Comparison of ENCODE assay signal across 1 cellular context in the genomic region with DNA sequence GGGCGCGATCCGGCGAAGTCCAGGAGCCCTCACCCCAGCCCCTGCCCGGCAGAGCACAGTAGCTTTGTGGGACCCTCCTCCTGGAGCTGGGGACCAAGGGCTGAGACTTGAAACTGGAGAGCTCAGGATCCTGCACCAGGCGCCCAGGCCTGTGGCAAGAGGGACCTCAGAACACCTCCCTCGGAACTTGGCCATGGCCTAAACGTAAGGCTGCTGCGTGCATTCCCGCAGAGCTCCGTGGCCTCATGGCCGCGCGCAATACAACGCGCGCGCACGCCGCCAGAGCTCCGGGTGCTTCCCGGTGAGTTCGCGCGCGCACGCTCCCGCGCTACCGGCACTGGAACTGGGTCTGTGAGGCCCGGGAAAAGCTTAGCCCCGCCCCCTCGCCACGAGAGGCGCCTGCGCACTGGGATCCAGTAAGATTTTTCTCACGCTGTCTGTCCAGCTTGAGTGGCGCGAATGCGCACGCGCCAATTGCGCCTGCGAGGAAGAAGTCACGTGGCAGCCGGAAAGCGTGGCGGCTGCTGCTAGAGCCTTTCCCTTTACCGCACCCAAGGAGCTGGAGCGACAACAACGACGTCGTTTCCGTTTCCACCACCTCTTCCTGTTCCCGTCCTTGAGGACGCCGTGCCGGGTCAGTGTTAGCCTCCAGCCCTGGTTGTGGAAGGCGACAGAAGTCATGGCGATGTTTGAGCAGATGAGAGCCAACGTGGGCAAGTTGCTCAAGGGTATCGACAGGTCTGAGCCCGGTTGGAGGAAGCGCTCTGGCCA.
TF ChIP-seq lines count a peak whose summit lies in the region.

TSS of gene EIF3K (plus strand) at position 599 of the 771 bp plus-strand sequence. CDS start at position 680, 81 bp downstream.

TF ChIP-seq in WTC11, 78 proteins besides CTCF, POLR2A, EP300 and RAD21 (continued from another document and continues in another):
- TF ChIP-seq ZMAT4 (CRISPR knock-in tag; IDR thresholded peaks at IDR 0.05) = no peak
- TF ChIP-seq FOXJ3 (CRISPR knock-in tag; IDR thresholded peaks at IDR 0.05; ENCODE audit: borderline replicate concordance) = no peak
- peak; percentile 60; the same call in 1 of the 2 replicates for TF ChIP-seq TEAD4 (CRISPR knock-in tag; IDR thresholded peaks at IDR 0.05)
- TF ChIP-seq MXD4 (CRISPR knock-in tag; IDR thresholded peaks at IDR 0.05; ENCODE audit: borderline replicate concordance) = no peak
- TF ChIP-seq FOXP1 (CRISPR knock-in tag; IDR thresholded peaks at IDR 0.05; ENCODE audit: borderline replicate concordance) = no peak
- TF ChIP-seq GRHL2 (CRISPR knock-in tag; IDR thresholded peaks at IDR 0.05; ENCODE audit: insufficient replicate concordance, severe bottlenecking) = no peak
- TF ChIP-seq, protein P1, sequence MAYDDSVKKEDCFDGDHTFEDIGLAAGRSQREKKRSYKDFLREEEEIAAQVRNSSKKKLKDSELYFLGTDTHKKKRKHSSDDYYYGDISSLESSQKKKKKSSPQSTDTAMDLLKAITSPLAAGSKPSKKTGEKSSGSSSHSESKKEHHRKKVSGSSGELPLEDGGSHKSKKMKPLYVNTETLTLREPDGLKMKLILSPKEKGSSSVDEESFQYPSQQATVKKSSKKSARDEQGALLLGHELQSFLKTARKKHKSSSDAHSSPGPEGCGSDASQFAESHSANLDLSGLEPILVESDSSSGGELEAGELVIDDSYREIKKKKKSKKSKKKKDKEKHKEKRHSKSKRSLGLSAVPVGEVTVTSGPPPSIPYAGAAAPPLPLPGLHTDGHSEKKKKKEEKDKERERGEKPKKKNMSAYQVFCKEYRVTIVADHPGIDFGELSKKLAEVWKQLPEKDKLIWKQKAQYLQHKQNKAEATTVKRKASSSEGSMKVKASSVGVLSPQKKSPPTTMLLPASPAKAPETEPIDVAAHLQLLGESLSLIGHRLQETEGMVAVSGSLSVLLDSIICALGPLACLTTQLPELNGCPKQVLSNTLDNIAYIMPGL (CRISPR knock-in tag; IDR thresholded peaks at IDR 0.05) = no peak
- no peak; the same call in 1 of the 2 replicates for TF ChIP-seq SP1 (CRISPR knock-in tag; conservative IDR thresholded peaks at IDR 0.05)
- no peak for TF ChIP-seq TCF7 (CRISPR knock-in tag; IDR thresholded peaks at IDR 0.05; ENCODE audit: low read depth)
- TF ChIP-seq, protein P2, sequence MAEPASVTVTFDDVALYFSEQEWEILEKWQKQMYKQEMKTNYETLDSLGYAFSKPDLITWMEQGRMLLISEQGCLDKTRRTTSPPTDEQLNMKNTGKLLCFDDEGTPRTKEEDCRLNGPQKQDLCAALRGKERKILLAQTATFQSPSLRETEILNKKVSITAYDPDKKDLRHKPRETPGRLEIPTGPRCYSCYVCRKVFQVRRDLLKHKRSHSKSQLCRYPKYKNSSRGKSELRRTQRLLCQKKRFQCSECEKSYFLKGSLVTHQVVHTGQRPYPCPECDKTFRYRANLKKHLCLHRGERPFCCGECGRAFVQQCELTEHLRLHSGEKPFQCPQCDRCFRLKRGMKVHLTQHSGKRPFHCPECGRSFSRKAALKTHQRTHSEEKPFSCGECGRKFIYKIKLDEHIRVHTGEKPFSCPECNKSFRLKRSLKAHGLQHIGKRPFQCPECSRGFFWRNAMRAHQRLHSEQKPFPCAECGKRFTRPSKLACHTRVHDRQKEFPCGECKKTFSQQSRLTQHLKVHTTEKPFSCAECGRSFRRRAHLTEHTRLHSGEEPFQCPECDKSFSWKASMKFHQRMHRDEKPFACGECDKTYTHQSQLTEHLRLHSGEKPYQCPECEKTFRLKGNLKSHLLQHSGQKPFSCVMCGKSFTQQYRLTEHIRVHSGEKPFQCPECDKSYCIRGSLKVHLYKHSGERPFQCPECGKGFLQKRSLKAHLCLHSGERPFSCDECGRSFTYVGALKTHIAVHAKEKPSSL (CRISPR knock-in tag; conservative IDR thresholded peaks at IDR 0.05) = no peak
- TF ChIP-seq SMAD3 (CRISPR knock-in tag; IDR thresholded peaks at IDR 0.05; ENCODE audit: borderline replicate concordance) = no peak
- peak; percentile 90; the same call in 1 of the 2 replicates for TF ChIP-seq CREM (CRISPR knock-in tag; IDR thresholded peaks at IDR 0.05)
- TF ChIP-seq, protein P3, sequence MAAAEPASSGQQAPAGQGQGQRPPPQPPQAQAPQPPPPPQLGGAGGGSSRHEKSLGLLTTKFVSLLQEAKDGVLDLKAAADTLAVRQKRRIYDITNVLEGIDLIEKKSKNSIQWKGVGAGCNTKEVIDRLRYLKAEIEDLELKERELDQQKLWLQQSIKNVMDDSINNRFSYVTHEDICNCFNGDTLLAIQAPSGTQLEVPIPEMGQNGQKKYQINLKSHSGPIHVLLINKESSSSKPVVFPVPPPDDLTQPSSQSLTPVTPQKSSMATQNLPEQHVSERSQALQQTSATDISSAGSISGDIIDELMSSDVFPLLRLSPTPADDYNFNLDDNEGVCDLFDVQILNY (CRISPR knock-in tag; IDR thresholded peaks at IDR 0.05) = peak; percentile 80
- no peak for TF ChIP-seq ZNF263 (CRISPR knock-in tag; IDR thresholded peaks at IDR 0.05; ENCODE audit: low read depth)
- TF ChIP-seq ZNF423 (CRISPR knock-in tag; IDR thresholded peaks at IDR 0.05) = no peak
- no peak for TF ChIP-seq SOX15 (CRISPR knock-in tag; IDR thresholded peaks at IDR 0.05)
- TF ChIP-seq ZNF138 (CRISPR knock-in tag; conservative IDR thresholded peaks at IDR 0.05) = no peak
- TF ChIP-seq TEAD1 (CRISPR knock-in tag; IDR thresholded peaks at IDR 0.05) = peak; percentile 81
- TF ChIP-seq ESRRA (CRISPR knock-in tag; IDR thresholded peaks at IDR 0.05; ENCODE audit: borderline replicate concordance) = no peak
- TF ChIP-seq RELA (CRISPR knock-in tag; IDR thresholded peaks at IDR 0.05; ENCODE audit: borderline replicate concordance) = no peak
- TF ChIP-seq, protein P4, sequence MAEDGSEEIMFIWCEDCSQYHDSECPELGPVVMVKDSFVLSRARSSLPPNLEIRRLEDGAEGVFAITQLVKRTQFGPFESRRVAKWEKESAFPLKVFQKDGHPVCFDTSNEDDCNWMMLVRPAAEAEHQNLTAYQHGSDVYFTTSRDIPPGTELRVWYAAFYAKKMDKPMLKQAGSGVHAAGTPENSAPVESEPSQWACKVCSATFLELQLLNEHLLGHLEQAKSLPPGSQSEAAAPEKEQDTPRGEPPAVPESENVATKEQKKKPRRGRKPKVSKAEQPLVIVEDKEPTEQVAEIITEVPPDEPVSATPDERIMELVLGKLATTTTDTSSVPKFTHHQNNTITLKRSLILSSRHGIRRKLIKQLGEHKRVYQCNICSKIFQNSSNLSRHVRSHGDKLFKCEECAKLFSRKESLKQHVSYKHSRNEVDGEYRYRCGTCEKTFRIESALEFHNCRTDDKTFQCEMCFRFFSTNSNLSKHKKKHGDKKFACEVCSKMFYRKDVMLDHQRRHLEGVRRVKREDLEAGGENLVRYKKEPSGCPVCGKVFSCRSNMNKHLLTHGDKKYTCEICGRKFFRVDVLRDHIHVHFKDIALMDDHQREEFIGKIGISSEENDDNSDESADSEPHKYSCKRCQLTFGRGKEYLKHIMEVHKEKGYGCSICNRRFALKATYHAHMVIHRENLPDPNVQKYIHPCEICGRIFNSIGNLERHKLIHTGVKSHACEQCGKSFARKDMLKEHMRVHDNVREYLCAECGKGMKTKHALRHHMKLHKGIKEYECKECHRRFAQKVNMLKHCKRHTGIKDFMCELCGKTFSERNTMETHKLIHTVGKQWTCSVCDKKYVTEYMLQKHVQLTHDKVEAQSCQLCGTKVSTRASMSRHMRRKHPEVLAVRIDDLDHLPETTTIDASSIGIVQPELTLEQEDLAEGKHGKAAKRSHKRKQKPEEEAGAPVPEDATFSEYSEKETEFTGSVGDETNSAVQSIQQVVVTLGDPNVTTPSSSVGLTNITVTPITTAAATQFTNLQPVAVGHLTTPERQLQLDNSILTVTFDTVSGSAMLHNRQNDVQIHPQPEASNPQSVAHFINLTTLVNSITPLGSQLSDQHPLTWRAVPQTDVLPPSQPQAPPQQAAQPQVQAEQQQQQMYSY (CRISPR knock-in tag; IDR thresholded peaks at IDR 0.05) = 0 out of 2 replicates have a peak, but pooled peaks have one; percentile 23
- no peak for TF ChIP-seq NR2C2 (CRISPR knock-in tag; IDR thresholded peaks at IDR 0.05)
- TF ChIP-seq OVOL2 (CRISPR knock-in tag; IDR thresholded peaks at IDR 0.05; ENCODE audit: borderline replicate concordance) = no peak
- no peak for TF ChIP-seq ZNF396 (CRISPR knock-in tag; IDR thresholded peaks at IDR 0.05; ENCODE audit: borderline replicate concordance)
- no peak for TF ChIP-seq ATF1 (CRISPR knock-in tag; IDR thresholded peaks at IDR 0.05)
- TF ChIP-seq, protein P5, sequence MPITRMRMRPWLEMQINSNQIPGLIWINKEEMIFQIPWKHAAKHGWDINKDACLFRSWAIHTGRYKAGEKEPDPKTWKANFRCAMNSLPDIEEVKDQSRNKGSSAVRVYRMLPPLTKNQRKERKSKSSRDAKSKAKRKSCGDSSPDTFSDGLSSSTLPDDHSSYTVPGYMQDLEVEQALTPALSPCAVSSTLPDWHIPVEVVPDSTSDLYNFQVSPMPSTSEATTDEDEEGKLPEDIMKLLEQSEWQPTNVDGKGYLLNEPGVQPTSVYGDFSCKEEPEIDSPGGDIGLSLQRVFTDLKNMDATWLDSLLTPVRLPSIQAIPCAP (CRISPR knock-in tag; IDR thresholded peaks at IDR 0.05) = peak; percentile 80
- TF ChIP-seq ELF4 (CRISPR knock-in tag; IDR thresholded peaks at IDR 0.05; ENCODE audit: low read depth) = no peak
- TF ChIP-seq, protein P6, sequence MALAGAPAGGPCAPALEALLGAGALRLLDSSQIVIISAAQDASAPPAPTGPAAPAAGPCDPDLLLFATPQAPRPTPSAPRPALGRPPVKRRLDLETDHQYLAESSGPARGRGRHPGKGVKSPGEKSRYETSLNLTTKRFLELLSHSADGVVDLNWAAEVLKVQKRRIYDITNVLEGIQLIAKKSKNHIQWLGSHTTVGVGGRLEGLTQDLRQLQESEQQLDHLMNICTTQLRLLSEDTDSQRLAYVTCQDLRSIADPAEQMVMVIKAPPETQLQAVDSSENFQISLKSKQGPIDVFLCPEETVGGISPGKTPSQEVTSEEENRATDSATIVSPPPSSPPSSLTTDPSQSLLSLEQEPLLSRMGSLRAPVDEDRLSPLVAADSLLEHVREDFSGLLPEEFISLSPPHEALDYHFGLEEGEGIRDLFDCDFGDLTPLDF (CRISPR knock-in tag; IDR thresholded peaks at IDR 0.05) = no peak
- no peak for TF ChIP-seq ZNF121 (CRISPR knock-in tag; IDR thresholded peaks at IDR 0.05)
- TF ChIP-seq, protein P7, sequence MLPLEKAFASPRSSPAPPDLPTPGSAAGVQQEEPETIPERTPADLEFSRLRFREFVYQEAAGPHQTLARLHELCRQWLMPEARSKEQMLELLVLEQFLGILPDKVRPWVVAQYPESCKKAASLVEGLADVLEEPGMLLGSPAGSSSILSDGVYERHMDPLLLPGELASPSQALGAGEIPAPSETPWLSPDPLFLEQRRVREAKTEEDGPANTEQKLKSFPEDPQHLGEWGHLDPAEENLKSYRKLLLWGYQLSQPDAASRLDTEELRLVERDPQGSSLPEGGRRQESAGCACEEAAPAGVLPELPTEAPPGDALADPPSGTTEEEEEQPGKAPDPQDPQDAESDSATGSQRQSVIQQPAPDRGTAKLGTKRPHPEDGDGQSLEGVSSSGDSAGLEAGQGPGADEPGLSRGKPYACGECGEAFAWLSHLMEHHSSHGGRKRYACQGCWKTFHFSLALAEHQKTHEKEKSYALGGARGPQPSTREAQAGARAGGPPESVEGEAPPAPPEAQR (CRISPR knock-in tag; IDR thresholded peaks at IDR 0.05) = no peak
- TF ChIP-seq, protein P8, sequence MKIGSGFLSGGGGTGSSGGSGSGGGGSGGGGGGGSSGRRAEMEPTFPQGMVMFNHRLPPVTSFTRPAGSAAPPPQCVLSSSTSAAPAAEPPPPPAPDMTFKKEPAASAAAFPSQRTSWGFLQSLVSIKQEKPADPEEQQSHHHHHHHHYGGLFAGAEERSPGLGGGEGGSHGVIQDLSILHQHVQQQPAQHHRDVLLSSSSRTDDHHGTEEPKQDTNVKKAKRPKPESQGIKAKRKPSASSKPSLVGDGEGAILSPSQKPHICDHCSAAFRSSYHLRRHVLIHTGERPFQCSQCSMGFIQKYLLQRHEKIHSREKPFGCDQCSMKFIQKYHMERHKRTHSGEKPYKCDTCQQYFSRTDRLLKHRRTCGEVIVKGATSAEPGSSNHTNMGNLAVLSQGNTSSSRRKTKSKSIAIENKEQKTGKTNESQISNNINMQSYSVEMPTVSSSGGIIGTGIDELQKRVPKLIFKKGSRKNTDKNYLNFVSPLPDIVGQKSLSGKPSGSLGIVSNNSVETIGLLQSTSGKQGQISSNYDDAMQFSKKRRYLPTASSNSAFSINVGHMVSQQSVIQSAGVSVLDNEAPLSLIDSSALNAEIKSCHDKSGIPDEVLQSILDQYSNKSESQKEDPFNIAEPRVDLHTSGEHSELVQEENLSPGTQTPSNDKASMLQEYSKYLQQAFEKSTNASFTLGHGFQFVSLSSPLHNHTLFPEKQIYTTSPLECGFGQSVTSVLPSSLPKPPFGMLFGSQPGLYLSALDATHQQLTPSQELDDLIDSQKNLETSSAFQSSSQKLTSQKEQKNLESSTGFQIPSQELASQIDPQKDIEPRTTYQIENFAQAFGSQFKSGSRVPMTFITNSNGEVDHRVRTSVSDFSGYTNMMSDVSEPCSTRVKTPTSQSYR (CRISPR knock-in tag; IDR thresholded peaks at IDR 0.05) = no peak
- no peak for TF ChIP-seq NFATC4 (CRISPR knock-in tag; IDR thresholded peaks at IDR 0.05)
- peak; percentile 77; the same call in 1 of the 2 replicates for TF ChIP-seq CBFB (CRISPR knock-in tag; IDR thresholded peaks at IDR 0.05; ENCODE audit: low read depth)
- TF ChIP-seq GABPB1 (CRISPR knock-in tag; IDR thresholded peaks at IDR 0.05) = no peak
- peak; percentile 99 for TF ChIP-seq USF2 (CRISPR knock-in tag; IDR thresholded peaks at IDR 0.05)
